In the genomic region with DNA sequence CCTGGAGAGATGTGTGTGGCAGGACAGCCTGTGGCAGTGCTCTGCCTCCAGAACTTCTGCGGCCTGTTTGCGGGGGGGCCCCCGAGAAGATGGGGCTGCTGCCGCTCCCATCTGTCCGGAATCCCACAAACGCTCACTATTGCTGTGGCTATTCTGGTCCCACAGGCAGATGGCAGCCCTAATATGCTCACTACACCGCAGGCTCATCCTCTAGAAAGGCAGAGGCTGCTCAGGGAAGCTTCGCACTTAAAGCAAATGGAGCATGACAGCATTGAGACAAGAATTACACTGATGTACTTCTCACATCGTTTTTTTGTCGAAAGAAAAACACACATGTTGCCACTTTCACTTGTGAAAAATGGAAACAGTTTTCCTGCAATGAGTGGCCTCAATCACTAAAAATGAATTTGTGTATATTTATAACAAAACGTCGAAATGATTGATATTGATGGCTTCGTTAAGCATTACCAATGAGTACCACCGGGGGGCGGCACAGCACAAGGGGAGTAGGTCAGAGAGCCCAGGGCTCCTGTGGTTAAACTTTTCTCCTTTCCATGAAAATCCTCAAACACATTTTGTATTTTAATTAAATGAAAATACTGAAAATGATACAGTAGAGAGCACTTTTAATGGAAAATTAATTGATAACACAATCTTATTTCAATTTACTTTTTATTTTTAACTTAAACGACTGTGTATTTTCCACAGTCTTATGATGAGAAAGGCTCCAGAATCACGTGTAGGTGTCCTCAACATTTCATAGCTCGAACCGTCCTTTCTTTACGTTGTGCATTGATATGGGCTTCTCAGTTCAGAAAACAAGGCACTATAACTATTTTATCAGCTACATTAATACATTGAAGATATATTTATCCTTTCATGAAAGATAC, we compare ENCODE assay signal across 8 cellular contexts.
DNase-seq lines count a peak whose midpoint lies in the region; ATAC-seq and TF ChIP-seq lines count a peak whose summit lies in the region.

No MANE protein-coding gene starts in this region.

- TF ChIP-seq POLR2A in IMR-90 (IDR thresholded peaks at IDR 0.05; ENCODE audit: low read depth, low read length): peak; percentile 40

- peak; percentile 96 for TF ChIP-seq RAD21 in IMR-90 (IDR thresholded peaks at IDR 0.05; ENCODE audit: low read length)

- POLR2A ChIA-PET in IMR-90 (lab: Charles Lee; ENCODE audit: unreplicated experiment): no interaction called here

- H4K5ac ChIP-seq in IMR-90 (ENCODE audit: low read depth, low read length): no peak overlapping the region

- CTCF ChIA-PET in IMR-90 (lab: Yijun Ruan, JAX): interaction anchor here (0.9 to 1.5 kb wide), 2 partner anchors 16 to 289 kb away, joined by 3 to 4 read pairs; no protein-coding TSS in a partner anchor

- no peak overlapping the region for H3K56ac ChIP-seq in IMR-90 (ENCODE audit: extremely low read depth, insufficient read depth, low read length)

- no peak overlapping the region for H2AK9ac ChIP-seq in IMR-90 (replicated peaks; ENCODE audit: low read depth, low read length, poor library complexity)

- H3K9ac ChIP-seq in DND-41 (ENCODE audit: low read depth, low read length) (no peak overlapping the region), IMR-90 (ENCODE audit: low read depth, low read length) (no peak overlapping the region)

- H3K4ac ChIP-seq in IMR-90 (ENCODE audit: low read depth, low read length): no peak overlapping the region

- peaks cover 10% of the 10 kb centered on the region for H3K27me3 ChIP-seq in DND-41 (ENCODE audit: insufficient read depth, low read length, poor library complexity)
- peaks cover 18% of the 10 kb centered on the region for H3K27me3 ChIP-seq in IMR-90 (ENCODE audit: control insufficient read depth, insufficient read depth, low read length)

- no peak overlapping the region for H4K91ac ChIP-seq in IMR-90 (ENCODE audit: insufficient read depth, low read depth, low read length)

- H3K18ac ChIP-seq in IMR-90 (ENCODE audit: low read depth, low read length): no peak overlapping the region

- in situ Hi-C loops in IMR-90 (cut with MboI; ENCODE audit: low sequenced_read_pairs): loop anchor here (5.0 kb wide), 1 partner anchor 285 kb away; no protein-coding TSS in a partner anchor

- H3K23ac ChIP-seq in IMR-90 (ENCODE audit: low read depth, low read length): no peak overlapping the region

- TF ChIP-seq CTCF in DND-41 (IDR thresholded peaks at IDR 0.05; ENCODE audit: borderline replicate concordance, extremely low read depth, low read length, poor library complexity, severe bottlenecking) (peak; percentile 84), IMR-90 (conservative IDR thresholded peaks at IDR 0.05; ENCODE audit: low read depth, low read length) (peak; percentile 93)

- 0% methylated on average over 1 of the region's 20 CpGs; no CpG with 5 or more reads in 1 of the 2 experiments for WGBS in IMR-90 (ENCODE audit: extremely low coverage in 2 of 2, insufficient read length in 1 of 2), 2 experiments

- H3K4me2 ChIP-seq in DND-41 (ENCODE audit: insufficient read depth, low read length) (no peak overlapping the region), IMR-90 (ENCODE audit: low read depth, low read length) (no peak overlapping the region)

- H4K20me1 ChIP-seq in DND-41 (ENCODE audit: insufficient read depth, low read length) (no peaks in the 10 kb centered on the region), IMR-90 (ENCODE audit: insufficient read depth, low read length) (peaks cover 2% of the 10 kb centered on the region)

- H2BK15ac ChIP-seq in IMR-90 (ENCODE audit: low read depth, low read length): no peak overlapping the region

- H3K14ac ChIP-seq in IMR-90 (replicated peaks; ENCODE audit: low read depth, low read length): no peak overlapping the region

- H3K9me1 ChIP-seq in IMR-90 (ENCODE audit: insufficient read depth, low read length): no peaks in the 10 kb centered on the region

- no peak overlapping the region for H2AK5ac ChIP-seq in IMR-90 (ENCODE audit: low read depth, low read length)

- H2AFZ ChIP-seq in DND-41 (ENCODE audit: low read depth, low read length) (no peak overlapping the region), IMR-90 (replicated peaks; ENCODE audit: low read length, poor library complexity) (no peak overlapping the region)

- H3K36me3 ChIP-seq in DND-41 (ENCODE audit: insufficient read depth, low read length) (no peaks in the 10 kb centered on the region), IMR-90 (ENCODE audit: control insufficient read depth, insufficient read depth, low read length) (peaks cover 2% of the 10 kb centered on the region; the same call in 1 of the 2 replicates)

- no peak overlapping the region for H2BK20ac ChIP-seq in IMR-90 (ENCODE audit: low read depth, low read length)

- ATAC-seq in DND-41 (ENCODE audit: insufficient read depth, low read depth) (0 out of 3 replicates have a peak, but pooled peaks have one; percentile 35), IMR-90 (ENCODE audit: low read depth) (peak; percentile 72), GM18502 (IDR thresholded peaks at IDR 0.05; ENCODE audit: poor library complexity, unreplicated experiment) (no peak), HG02610 (IDR thresholded peaks at IDR 0.05; ENCODE audit: unreplicated experiment) (no peak)

- BruUV-seq in IMR-90 (replicated peaks; lab: Mats Ljungman, UMichigan): no TSS peak

- no peaks in the 10 kb centered on the region for H3K79me1 ChIP-seq in IMR-90 (ENCODE audit: low read depth in 1 of 2, low read length in 2 of 2)

- DNase-seq in DND-41: peak; percentile 59
- DNase-seq in IMR-90: peak; percentile 39
- peak; percentile 39 for DNase-seq in RPMI7951 (ENCODE audit: low read depth)
- peak; percentile 72 for DNase-seq in cerebellum (ENCODE audit: low spot score)
- peak; percentile 82 for DNase-seq in left kidney (ENCODE audit: low read depth, low spot score)
- DNase-seq in stimulated activated CD8-positive, alpha-beta memory T cell treated with anti-CD3 and anti-CD28 coated beads, Interleukin-4, amount 100 ng/mL, for 48 hours: peak; percentile 84

- H3K79me2 ChIP-seq in DND-41 (ENCODE audit: insufficient read depth, low read length): no peaks in the 10 kb centered on the region

- no peak overlapping the region for H2BK5ac ChIP-seq in IMR-90 (ENCODE audit: low read depth, low read length, poor library complexity, severe bottlenecking)

- H3K9me3 ChIP-seq in DND-41 (ENCODE audit: insufficient read depth, low read length, severe bottlenecking) (no peaks in the 10 kb centered on the region), IMR-90 (ENCODE audit: control insufficient read depth, insufficient read depth, low read length) (no peaks in the 10 kb centered on the region; the same call in 1 of the 2 replicates)

- dilution Hi-C loops in IMR-90 (cut with HindIII; ENCODE audit: low sequenced_read_pairs, unreplicated experiment): no loop called here

- H3K27ac ChIP-seq in DND-41 (ENCODE audit: low read length) (no peak overlapping the region), IMR-90 (ENCODE audit: insufficient read depth, low read length) (no peak overlapping the region)

- no peak overlapping the region for H2BK120ac ChIP-seq in IMR-90 (ENCODE audit: low read depth, low read length)

- intact Hi-C loops in IMR-90 (cut with micrococcal nuclease): loop anchor here (1.0 to 5.0 kb wide), 4 partner anchors 288 to 953 kb away; no protein-coding TSS in a partner anchor

- H4K8ac ChIP-seq in IMR-90 (ENCODE audit: low read depth in 2 of 2, low read length in 2 of 2): no peak overlapping the region

- H3K4me1 ChIP-seq in DND-41 (ENCODE audit: insufficient read depth, low read length) (no peaks in the 10 kb centered on the region; the same call in 1 of the 2 replicates), IMR-90 (ENCODE audit: control insufficient read depth, insufficient read depth, low read length) (peaks cover 2% of the 10 kb centered on the region; the same call in 1 of the 2 replicates)

- H3K4me3 ChIP-seq in DND-41 (ENCODE audit: low read depth in 1 of 2, low read length in 2 of 2) (no peak overlapping the region), IMR-90 (ENCODE audit: insufficient read depth, low read depth, low read length) (no peak overlapping the region)

TF ChIP-seq in IMR-90, 13 proteins besides CTCF, POLR2A, EP300 and RAD21:
- no peak for TF ChIP-seq MAFK (IDR thresholded peaks at IDR 0.05; ENCODE audit: low read depth, low read length)
- no peak for TF ChIP-seq BHLHE40 (IDR thresholded peaks at IDR 0.05; ENCODE audit: low read depth, low read length)
- TF ChIP-seq, protein P1, sequence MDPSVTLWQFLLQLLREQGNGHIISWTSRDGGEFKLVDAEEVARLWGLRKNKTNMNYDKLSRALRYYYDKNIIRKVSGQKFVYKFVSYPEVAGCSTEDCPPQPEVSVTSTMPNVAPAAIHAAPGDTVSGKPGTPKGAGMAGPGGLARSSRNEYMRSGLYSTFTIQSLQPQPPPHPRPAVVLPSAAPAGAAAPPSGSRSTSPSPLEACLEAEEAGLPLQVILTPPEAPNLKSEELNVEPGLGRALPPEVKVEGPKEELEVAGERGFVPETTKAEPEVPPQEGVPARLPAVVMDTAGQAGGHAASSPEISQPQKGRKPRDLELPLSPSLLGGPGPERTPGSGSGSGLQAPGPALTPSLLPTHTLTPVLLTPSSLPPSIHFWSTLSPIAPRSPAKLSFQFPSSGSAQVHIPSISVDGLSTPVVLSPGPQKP (IDR thresholded peaks at IDR 0.05; ENCODE audit: borderline replicate concordance, low read depth, low read length): no peak
- TF ChIP-seq MAZ (IDR thresholded peaks at IDR 0.05; ENCODE audit: borderline replicate concordance, low read depth, low read length): 0 out of 2 replicates have a peak, but pooled peaks have one; percentile 12
- TF ChIP-seq SMC3 (IDR thresholded peaks at IDR 0.05; ENCODE audit: low read depth, low read length): peak; percentile 88

Comparison
In these comparisons a context has a peak if more than half of its experiments do, and no peak if none do; other contexts are left out.
1. ATAC-seq: peak in DND-41 (single experiment) and IMR-90 (single experiment); none in GM18502 (single experiment) and HG02610 (single experiment).
2. Peak in every context shown above with its lines, with median percentiles within 50 percentile points of each other: DNase-seq.